ENCODE assay signal across 19 cellular contexts in genomic region chr17:46720408-46720807, GRCh38.
DNase-seq lines count a peak whose midpoint lies in the region; ATAC-seq and TF ChIP-seq lines count a peak whose summit lies in the region.
"Had no signal": no experiment of that assay in that cellular context is flagged by ENCODE, and none has a peak within 500 bp of the region (broad histone marks: within the 10 kb centered on the region; RNA-seq: fewer than 3 reads in every experiment).

No MANE protein-coding gene starts in this region.

- CTCF ChIA-PET in WTC11 (lab: Charles Lee) = no interaction called here

- no peaks in the 10 kb centered on the region for H3K9me3 ChIP-seq in left lung
- no peaks in the 10 kb centered on the region for H3K9me3 ChIP-seq in esophagus muscularis mucosa
- H3K9me3 ChIP-seq: BLaER1 had no signal

- H3K27ac ChIP-seq in C4-2B (peak overlapping the region; percentile 54), left lung (no peak overlapping the region), esophagus muscularis mucosa (replicated peaks in 1 of 4) (no peak overlapping the region)
- H3K27ac ChIP-seq: BLaER1, HL-60, RWPE1 had no signal

- H3K4me1 ChIP-seq in left lung (no peaks in the 10 kb centered on the region), esophagus muscularis mucosa (no peaks in the 10 kb centered on the region)

- H3K36me3 Mint-ChIP-seq in WTC11 = no peaks in the 10 kb centered on the region
- peaks cover 16% of the 10 kb centered on the region for H3K36me3 Mint-ChIP-seq in osteocyte (ENCODE audit: unreplicated experiment)

- H3K9me3 Mint-ChIP-seq in WTC11 (no peaks in the 10 kb centered on the region), osteocyte (ENCODE audit: unreplicated experiment) (peaks cover 3% of the 10 kb centered on the region)
- H3K9me3 Mint-ChIP-seq: CD8-positive, alpha-beta memory T cell; H9; IgD-negative memory B cell had no signal

- H3K27ac Mint-ChIP-seq in WTC11 (peak overlapping the region; percentile 26; the same call in 1 of the 2 replicates), osteocyte (ENCODE audit: unreplicated experiment) (no peak overlapping the region)
- H3K27ac Mint-ChIP-seq: CD8-positive, alpha-beta memory T cell; IgD-negative memory B cell had no signal

- H3K4me1 Mint-ChIP-seq in WTC11 (no peaks in the 10 kb centered on the region), osteocyte (ENCODE audit: unreplicated experiment) (no peaks in the 10 kb centered on the region)
- H3K4me1 Mint-ChIP-seq: CD8-positive, alpha-beta memory T cell; H9 had no signal

- H3K4me3 Mint-ChIP-seq in WTC11 (no peak overlapping the region), osteocyte (ENCODE audit: unreplicated experiment) (no peak overlapping the region)
- H3K4me3 Mint-ChIP-seq: CD8-positive, alpha-beta memory T cell; H9; IgD-negative memory B cell had no signal

- DNase-seq in LNCaP clone FGC (ENCODE audit: low read depth) = peak; percentile 75
- no peak for DNase-seq in WTC11 (ENCODE audit: low spot score)
- no peak for DNase-seq in left lung
- DNase-seq in osteocyte (ENCODE audit: extremely low spot score, unreplicated experiment) = no peak
- DNase-seq in inferior parietal cortex (ENCODE audit: extremely low spot score) = no peak
- DNase-seq in esophagus muscularis mucosa (ENCODE audit: extremely low spot score) = no peak
- DNase-seq: 8988T; CD8-positive, alpha-beta memory T cell; NCI-H187; NCI-H345; NCI-H526; SW 1271 had no signal

- intact Hi-C loops in left lung (cut with DNase I) (no loop called here), esophagus muscularis mucosa (cut with DNase I) (no loop called here)

- peaks cover 0 to 22% of the 10 kb centered on the region in 2 donors for H3K36me3 ChIP-seq in left lung
- H3K36me3 ChIP-seq in esophagus muscularis mucosa = peaks cover 0 to 22% (median 8%) of the 10 kb centered on the region in 4 donors

- 64% methylated on average over 5 of the region's 5 CpGs for WGBS in esophagus muscularis mucosa

- no peak overlapping the region for H3K4me3 ChIP-seq in LNCaP clone FGC (ENCODE audit: low read depth, low read length)
- H3K4me3 ChIP-seq in left lung = no peak overlapping the region
- no peak overlapping the region for H3K4me3 ChIP-seq in esophagus muscularis mucosa
- H3K4me3 ChIP-seq: BLaER1 had no signal

- H3K27me3 ChIP-seq in left lung (no peaks in the 10 kb centered on the region), esophagus muscularis mucosa (no peaks in the 10 kb centered on the region)
- H3K27me3 ChIP-seq: BLaER1 had no signal

- POLR2A ChIA-PET in WTC11 (lab: Charles Lee) = no interaction called here

- H3K27me3 Mint-ChIP-seq in WTC11 (ENCODE audit: low read depth) (no peaks in the 10 kb centered on the region), osteocyte (ENCODE audit: unreplicated experiment) (no peaks in the 10 kb centered on the region)
- H3K27me3 Mint-ChIP-seq: IgD-negative memory B cell had no signal

- TF ChIP-seq EP300 in esophagus muscularis mucosa (IDR thresholded peaks at IDR 0.05) = no peak

- ATAC-seq in WTC11 = no peak
- peak; percentile 48 for ATAC-seq in left lung
- ATAC-seq in GM18870 (IDR thresholded peaks at IDR 0.05; ENCODE audit: unreplicated experiment) = no peak

- no peak for TF ChIP-seq CTCF in C4-2B (conservative IDR thresholded peaks at IDR 0.05)
- no peak for TF ChIP-seq CTCF in LNCaP clone FGC (IDR thresholded peaks at IDR 0.05; ENCODE audit: control insufficient read depth, extremely low read depth, insufficient read depth)
- no peak for TF ChIP-seq CTCF in WTC11 (IDR thresholded peaks at IDR 0.05)
- TF ChIP-seq CTCF in left lung (IDR thresholded peaks at IDR 0.05) = no peak
- no peak for TF ChIP-seq CTCF in osteocyte (IDR thresholded peaks at IDR 0.05)
- no peak for TF ChIP-seq CTCF in esophagus muscularis mucosa (IDR thresholded peaks at IDR 0.05)

- no peak for TF ChIP-seq POLR2A in esophagus muscularis mucosa (IDR thresholded peaks at IDR 0.05; ENCODE audit: low read depth)

TF ChIP-seq in WTC11, 78 proteins besides CTCF, POLR2A, EP300 and RAD21 (continues in another document):
- no peak for TF ChIP-seq MAX (CRISPR knock-in tag; IDR thresholded peaks at IDR 0.05)
- TF ChIP-seq MXD4 (CRISPR knock-in tag; IDR thresholded peaks at IDR 0.05; ENCODE audit: borderline replicate concordance) = no peak
- no peak for TF ChIP-seq AFF4 (CRISPR knock-in tag; IDR thresholded peaks at IDR 0.05; ENCODE audit: borderline replicate concordance)
- TF ChIP-seq, protein P1, sequence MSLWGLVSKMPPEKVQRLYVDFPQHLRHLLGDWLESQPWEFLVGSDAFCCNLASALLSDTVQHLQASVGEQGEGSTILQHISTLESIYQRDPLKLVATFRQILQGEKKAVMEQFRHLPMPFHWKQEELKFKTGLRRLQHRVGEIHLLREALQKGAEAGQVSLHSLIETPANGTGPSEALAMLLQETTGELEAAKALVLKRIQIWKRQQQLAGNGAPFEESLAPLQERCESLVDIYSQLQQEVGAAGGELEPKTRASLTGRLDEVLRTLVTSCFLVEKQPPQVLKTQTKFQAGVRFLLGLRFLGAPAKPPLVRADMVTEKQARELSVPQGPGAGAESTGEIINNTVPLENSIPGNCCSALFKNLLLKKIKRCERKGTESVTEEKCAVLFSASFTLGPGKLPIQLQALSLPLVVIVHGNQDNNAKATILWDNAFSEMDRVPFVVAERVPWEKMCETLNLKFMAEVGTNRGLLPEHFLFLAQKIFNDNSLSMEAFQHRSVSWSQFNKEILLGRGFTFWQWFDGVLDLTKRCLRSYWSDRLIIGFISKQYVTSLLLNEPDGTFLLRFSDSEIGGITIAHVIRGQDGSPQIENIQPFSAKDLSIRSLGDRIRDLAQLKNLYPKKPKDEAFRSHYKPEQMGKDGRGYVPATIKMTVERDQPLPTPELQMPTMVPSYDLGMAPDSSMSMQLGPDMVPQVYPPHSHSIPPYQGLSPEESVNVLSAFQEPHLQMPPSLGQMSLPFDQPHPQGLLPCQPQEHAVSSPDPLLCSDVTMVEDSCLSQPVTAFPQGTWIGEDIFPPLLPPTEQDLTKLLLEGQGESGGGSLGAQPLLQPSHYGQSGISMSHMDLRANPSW (CRISPR knock-in tag; conservative IDR thresholded peaks at IDR 0.05; ENCODE audit: low read depth) = no peak
- no peak for TF ChIP-seq OVOL2 (CRISPR knock-in tag; IDR thresholded peaks at IDR 0.05; ENCODE audit: borderline replicate concordance)
- no peak for TF ChIP-seq ARID4B (CRISPR knock-in tag; IDR thresholded peaks at IDR 0.05; ENCODE audit: borderline replicate concordance)
- no peak for TF ChIP-seq MYBL2 (CRISPR knock-in tag; IDR thresholded peaks at IDR 0.05)
